ENCODE assay signal across 7 cellular contexts in genomic region chr2:232950776-232951175, GRCh38.
"Had no signal": no experiment of that assay in that cellular context is flagged by ENCODE, and none has a peak within 500 bp of the region (broad histone marks: within the 10 kb centered on the region; RNA-seq: fewer than 3 reads in every experiment).

No MANE protein-coding gene starts in this region.

- H3K27ac ChIP-seq: GM23248, HL-60 had no signal

- DNase-seq: GM23248, GOT3, H7, HFFc6 had no signal

- H3K9me3 ChIP-seq: HAP-1 had no signal

- H3K36me3 ChIP-seq: HAP-1 had no signal

- H3K9me3 Mint-ChIP-seq: HFFc6 had no signal

- H3K27ac Mint-ChIP-seq: HFFc6 had no signal

- ATAC-seq: K562 had no signal

- H3K4me3 ChIP-seq: GM23248, HAP-1, K562 had no signal

- H3K4me3 Mint-ChIP-seq: HFFc6 had no signal
